ENCODE assay signal across 30 cellular contexts in the genomic region with DNA sequence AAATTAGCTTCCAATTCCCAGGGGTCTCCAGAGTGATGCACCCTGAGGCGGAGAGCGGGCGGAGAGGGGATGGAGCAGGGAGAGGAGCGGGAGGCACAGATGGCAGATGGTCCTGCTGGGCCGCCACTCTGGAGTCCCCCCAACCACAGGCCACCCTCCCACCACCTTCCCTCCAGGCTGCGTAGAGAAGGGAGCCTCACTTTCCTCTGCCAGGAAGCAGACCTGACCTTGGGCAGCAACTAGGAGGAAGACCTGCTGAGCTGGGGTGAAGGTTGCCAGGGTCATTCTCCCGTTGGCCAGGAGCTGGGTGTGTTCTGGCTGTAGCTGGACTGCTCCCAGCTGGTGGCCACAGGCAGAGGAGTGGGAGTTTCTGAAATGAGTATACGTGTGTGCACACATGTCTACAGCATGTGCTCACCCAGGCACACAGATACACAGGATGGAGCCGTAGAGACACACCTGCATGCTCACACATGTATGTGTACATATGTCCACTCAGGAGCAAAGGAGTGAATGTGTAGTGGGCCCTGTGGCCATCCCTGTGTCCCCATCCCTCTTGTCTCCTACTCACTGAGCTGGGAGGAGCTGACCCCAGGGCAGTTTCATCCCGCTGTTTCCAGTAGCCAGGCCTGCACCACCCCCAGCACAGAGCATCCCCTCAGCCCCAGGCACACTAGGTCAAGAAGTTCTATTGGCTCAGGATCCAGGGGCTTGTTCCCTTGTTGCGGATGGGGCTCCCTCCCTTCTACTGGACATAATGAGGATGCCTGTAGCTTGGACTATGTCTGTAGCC. TPM values are rescaled to one million over a fixed set of nuclear protein-coding genes. Genes with fewer than 3 reads are reported as not detected.
DNase-seq lines count a peak whose midpoint lies in the region; ATAC-seq and TF ChIP-seq lines count a peak whose summit lies in the region.
"Had no signal": no experiment of that assay in that cellular context is flagged by ENCODE, and none has a peak within 500 bp of the region (broad histone marks: within the 10 kb centered on the region; RNA-seq: fewer than 3 reads in every experiment).

No MANE protein-coding gene starts in this region.

- intact Hi-C loops in tibial artery (cut with DNase I; ENCODE audit: low total_unique reads): no loop called here
- intact Hi-C loops in PC-9 (cut with micrococcal nuclease; ENCODE audit: unreplicated experiment): no loop called here

- no peak overlapping the region for H3K4me3 ChIP-seq in SK-N-SH (ENCODE audit: low read depth in 2 of 2, low read length in 1 of 2)
- no peak overlapping the region for H3K4me3 ChIP-seq in tibial artery
- no peak overlapping the region for H3K4me3 ChIP-seq in PC-9
- H3K4me3 ChIP-seq: adrenal gland, esophagus muscularis mucosa, heart right ventricle, lung, mucosa of descending colon had no signal

- no peaks in the 10 kb centered on the region for H3K36me3 ChIP-seq in SK-N-SH (replicated peaks in 1 of 2; ENCODE audit: control insufficient read depth in 1 of 2, insufficient read depth in 2 of 2, low read length in 1 of 2)
- no peaks in the 10 kb centered on the region for H3K36me3 ChIP-seq in tibial artery
- H3K36me3 ChIP-seq in PC-9 (ENCODE audit: low read depth): no peaks in the 10 kb centered on the region
- H3K36me3 ChIP-seq: adrenal gland, esophagus muscularis mucosa, heart right ventricle had no signal

- DNase-seq in SK-N-SH (peak; percentile 63), NCI-H524 (lab: John Stamatoyannopoulos, UW) (peak; percentile 59 to 96), left lobe of liver (ENCODE audit: low spot score) (peak; percentile 14), tibial artery (peak; percentile 7 to 45), PC-9 (no peak), NCI-H1105 (lab: John Stamatoyannopoulos, UW) (no peak)
- DNase-seq: activated CD4-positive, alpha-beta T cell treated with anti-CD3 and anti-CD28 coated beads, Interleukin-2, amount 50 U/mL, for 1 hour; activated CD4-positive, CD25-positive, alpha-beta regulatory T cell; activated naive CD4-positive, alpha-beta T cell treated with anti-CD3 and anti-CD28 coated beads for 36 hours; activated T-cell treated with anti-CD3 and anti-CD28 coated beads, Interleukin-2, amount 50 U/mL, for 72 hours; CD8-positive, alpha-beta memory T cell; cerebellar nuclear complex; EL; foreskin keratinocyte; heart right ventricle; kidney glomerular epithelial cell; mucosa of descending colon; natural killer cell; NCI-H1930; NCI-H774; occipital lobe had no signal

- H3K9me2 ChIP-seq in SK-N-SH (no peaks in the 10 kb centered on the region), PC-9 (ENCODE audit: insufficient read depth) (no peaks in the 10 kb centered on the region)

- H3K27me3 ChIP-seq in SK-N-SH (ENCODE audit: insufficient read depth) (no peaks in the 10 kb centered on the region), tibial artery (peaks cover 0 to 17% of the 10 kb centered on the region in 2 donors), PC-9 (ENCODE audit: insufficient read depth, low read depth) (peaks cover 78% of the 10 kb centered on the region)
- H3K27me3 ChIP-seq: adrenal gland, foreskin keratinocyte had no signal

- TF ChIP-seq RAD21 in SK-N-SH (IDR thresholded peaks at IDR 0.05; ENCODE audit: low read length): no peak

- H3K4me2 ChIP-seq in SK-N-SH: no peak overlapping the region
- H3K4me2 ChIP-seq in PC-9: no peak overlapping the region

- no peaks in the 10 kb centered on the region for H3F3A ChIP-seq in SK-N-SH (replicated peaks; ENCODE audit: insufficient read depth)
- H3F3A ChIP-seq in PC-9 (ENCODE audit: insufficient read depth, low read depth): no peaks in the 10 kb centered on the region

- H2AFZ ChIP-seq in SK-N-SH (ENCODE audit: low read depth) (no peak overlapping the region), PC-9 (no peak overlapping the region)

- TF ChIP-seq CTCF in SK-N-SH (IDR thresholded peaks at IDR 0.05) (no peak), tibial artery (IDR thresholded peaks at IDR 0.05) (no peak), PC-9 (conservative IDR thresholded peaks at IDR 0.05) (no peak)

- WGBS in SK-N-SH (ENCODE audit: low lambda C conversion rate): 34% methylated on average over 10 of the region's 11 CpGs

- H3K27ac ChIP-seq in SK-N-SH (ENCODE audit: low read depth in 2 of 2, low read length in 1 of 2) (peak overlapping the region in 1 of 2 experiments; percentile 54; a peak in 2 of 4 replicates), tibial artery (no peak overlapping the region), PC-9 (no peak overlapping the region)
- H3K27ac ChIP-seq: adrenal gland, esophagus muscularis mucosa, foreskin keratinocyte, heart right ventricle had no signal

- peaks cover 0 to 59% of the 10 kb centered on the region in 2 experiments; a peak in 1 of 4 replicates for H3K4me1 ChIP-seq in SK-N-SH (ENCODE audit: control insufficient read depth in 1 of 2, insufficient read depth in 2 of 2, low read depth in 1 of 2, low read length in 1 of 2)
- H3K4me1 ChIP-seq in tibial artery: no peaks in the 10 kb centered on the region
- H3K4me1 ChIP-seq in PC-9 (replicated peaks; ENCODE audit: insufficient read depth): no peaks in the 10 kb centered on the region
- H3K4me1 ChIP-seq: adrenal gland, esophagus muscularis mucosa, foreskin keratinocyte, heart right ventricle had no signal

- TF ChIP-seq EP300 in SK-N-SH (IDR thresholded peaks at IDR 0.05; ENCODE audit: borderline replicate concordance in 1 of 2, low read depth in 1 of 2, low read length in 1 of 2): 0 out of 4 replicates have a peak, but pooled peaks of 1 of the 2 experiments have one; percentile 4

- H3K9ac ChIP-seq in SK-N-SH: no peak overlapping the region

- H3K9me3 ChIP-seq in SK-N-SH (no peaks in the 10 kb centered on the region), tibial artery (no peaks in the 10 kb centered on the region), PC-9 (ENCODE audit: insufficient read depth, low read depth) (no peaks in the 10 kb centered on the region)
- H3K9me3 ChIP-seq: adrenal gland, esophagus muscularis mucosa, heart right ventricle, mucosa of descending colon had no signal

- ATAC-seq in SK-N-SH treated with all-trans-retinoic acid at 6 μM for 48 hours (no peak), left lobe of liver (peak; percentile 13), GM19463 (IDR thresholded peaks at IDR 0.05; ENCODE audit: unreplicated experiment) (no peak)
- ATAC-seq: activated T-cell treated with anti-CD3 and anti-CD28 coated beads, Interleukin-2, amount 50 U/mL, for 72 hours; foreskin keratinocyte; heart right ventricle; mucosa of descending colon; natural killer cell; stimulated activated memory B cell treated with anti-CD40 and anti-IgM and Interleukin-4, amounts not matched to agents 10 μg/mL and 1 μg/mL and 100 μg/mL, for 72 hours had no signal

- H3K79me2 ChIP-seq in SK-N-SH (ENCODE audit: insufficient read depth) (no peaks in the 10 kb centered on the region), PC-9 (ENCODE audit: low read depth) (no peaks in the 10 kb centered on the region)

- BruUV-seq in PC-9 (replicated peaks; lab: Mats Ljungman, UMichigan): no TSS peak

- CTCF ChIA-PET in SK-N-SH (lab: Yijun Ruan, JAX): interaction anchor here (0.7 to 2.0 kb wide), 13 partner anchors 14 to 421 kb away, joined by 3 to 9 read pairs (median 5); no protein-coding TSS in a partner anchor
- CTCF ChIA-PET in PC-9 (lab: Charles Lee): no interaction called here

- POLR2A ChIA-PET in SK-N-SH (lab: Yijun Ruan, JAX): interaction anchor here (0.9 to 1.2 kb wide), 2 partner anchors 11 to 89 kb away, joined by 3 to 5 read pairs; no protein-coding TSS in a partner anchor
- POLR2A ChIA-PET in PC-9 (lab: Charles Lee; ENCODE audit: unreplicated experiment): no interaction called here

- H4K20me1 ChIP-seq in SK-N-SH (ENCODE audit: insufficient read depth): no peaks in the 10 kb centered on the region
- no peaks in the 10 kb centered on the region; the same call in 1 of the 2 replicates for H4K20me1 ChIP-seq in PC-9 (ENCODE audit: insufficient read depth)

TF ChIP-seq in SK-N-SH, 30 proteins besides CTCF, POLR2A, EP300 and RAD21 (continues in another document):
- TF ChIP-seq RCOR1 (IDR thresholded peaks at IDR 0.05; ENCODE audit: low read length) (no peak), ELF1 (IDR thresholded peaks at IDR 0.05) (no peak), SIN3A (IDR thresholded peaks at IDR 0.05; ENCODE audit: borderline replicate concordance, low read depth, low read length) (no peak), RXRA (IDR thresholded peaks at IDR 0.05; ENCODE audit: borderline replicate concordance, low read depth) (no peak), TEAD4 (IDR thresholded peaks at IDR 0.05; ENCODE audit: borderline replicate concordance, insufficient read depth) (no peak), SMC3 (IDR thresholded peaks at IDR 0.05; ENCODE audit: low read depth, low read length) (no peak), TAF1 (IDR thresholded peaks at IDR 0.05; ENCODE audit: borderline replicate concordance, low read depth, low read length) (no peak), FOXJ3 (CRISPR knock-in tag; IDR thresholded peaks at IDR 0.05) (no peak), EZH2phosphoT487 (IDR thresholded peaks at IDR 0.05; ENCODE audit: borderline replicate concordance, low read depth) (no peak), JUND (IDR thresholded peaks at IDR 0.05) (no peak), MXI1 (IDR thresholded peaks at IDR 0.05; ENCODE audit: low read depth, low read length) (no peak), GABPA (IDR thresholded peaks at IDR 0.05; ENCODE audit: low read depth) (no peak), GATA2 (CRISPR knock-in tag; IDR thresholded peaks at IDR 0.05) (no peak)

TF ChIP-seq in SK-N-SH treated with all-trans-retinoic acid at 6 μM for 48 hours, 23 proteins besides CTCF, POLR2A, EP300 and RAD21 (continues in another document):
- TF ChIP-seq RARB (CRISPR knock-in tag; IDR thresholded peaks at IDR 0.05) (no peak), ZC3H10 (CRISPR knock-in tag; IDR thresholded peaks at IDR 0.05) (no peak), ZNF565 (CRISPR knock-in tag; conservative IDR thresholded peaks at IDR 0.05; ENCODE audit: low read depth) (no peak)
- TF ChIP-seq, protein P1, sequence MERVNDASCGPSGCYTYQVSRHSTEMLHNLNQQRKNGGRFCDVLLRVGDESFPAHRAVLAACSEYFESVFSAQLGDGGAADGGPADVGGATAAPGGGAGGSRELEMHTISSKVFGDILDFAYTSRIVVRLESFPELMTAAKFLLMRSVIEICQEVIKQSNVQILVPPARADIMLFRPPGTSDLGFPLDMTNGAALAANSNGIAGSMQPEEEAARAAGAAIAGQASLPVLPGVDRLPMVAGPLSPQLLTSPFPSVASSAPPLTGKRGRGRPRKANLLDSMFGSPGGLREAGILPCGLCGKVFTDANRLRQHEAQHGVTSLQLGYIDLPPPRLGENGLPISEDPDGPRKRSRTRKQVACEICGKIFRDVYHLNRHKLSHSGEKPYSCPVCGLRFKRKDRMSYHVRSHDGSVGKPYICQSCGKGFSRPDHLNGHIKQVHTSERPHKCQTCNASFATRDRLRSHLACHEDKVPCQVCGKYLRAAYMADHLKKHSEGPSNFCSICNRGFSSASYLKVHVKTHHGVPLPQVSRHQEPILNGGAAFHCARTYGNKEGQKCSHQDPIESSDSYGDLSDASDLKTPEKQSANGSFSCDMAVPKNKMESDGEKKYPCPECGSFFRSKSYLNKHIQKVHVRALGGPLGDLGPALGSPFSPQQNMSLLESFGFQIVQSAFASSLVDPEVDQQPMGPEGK (CRISPR knock-in tag; IDR thresholded peaks at IDR 0.05; ENCODE audit: borderline replicate concordance): no peak

RNA-seq across cellular contexts. Expression of a gene that starts 53.0 kb away (rescaled TPM):
- 0.05 and 0.45 TPM in 2 replicates for polyA plus RNA-seq in SK-N-SH (2012; rRNA removed)
- polyA plus RNA-seq in SK-N-SH (2012; cell fraction: cytosol; rRNA removed): 0.23 and 0.80 TPM in 2 replicates
- 0.19 and 0.47 TPM in 2 replicates for polyA plus RNA-seq in SK-N-SH (2012; cell fraction: nucleus; rRNA removed)
- 0.28 TPM for total RNA-seq in left lobe of liver
- not detected in 2 replicates for total RNA-seq in PC-9 (2021)
- total RNA-seq: activated naive CD4-positive, alpha-beta T cell treated with anti-CD3 and anti-CD28 coated beads for 36 hours; activated T-cell treated with anti-CD3 and anti-CD28 coated beads, Interleukin-2, amount 50 U/mL, for 72 hours; CD8-positive, alpha-beta memory T cell; HT-29; natural killer cell; skeletal muscle tissue had no signal
- polyA plus RNA-seq: CD8-positive, alpha-beta memory T cell; IgD-negative memory B cell had no signal

Comparison
In these comparisons a context has a peak if more than half of its experiments do, and no peak if none do; other contexts are left out.
1. DNase-seq: peak in SK-N-SH (single experiment), NCI-H524 (2 of 2), left lobe of liver (single experiment) and tibial artery (2 of 2); none in PC-9 (0 of 2) and NCI-H1105 (single experiment).